27 cellular contexts compared by ENCODE assay signal in the genomic region with DNA sequence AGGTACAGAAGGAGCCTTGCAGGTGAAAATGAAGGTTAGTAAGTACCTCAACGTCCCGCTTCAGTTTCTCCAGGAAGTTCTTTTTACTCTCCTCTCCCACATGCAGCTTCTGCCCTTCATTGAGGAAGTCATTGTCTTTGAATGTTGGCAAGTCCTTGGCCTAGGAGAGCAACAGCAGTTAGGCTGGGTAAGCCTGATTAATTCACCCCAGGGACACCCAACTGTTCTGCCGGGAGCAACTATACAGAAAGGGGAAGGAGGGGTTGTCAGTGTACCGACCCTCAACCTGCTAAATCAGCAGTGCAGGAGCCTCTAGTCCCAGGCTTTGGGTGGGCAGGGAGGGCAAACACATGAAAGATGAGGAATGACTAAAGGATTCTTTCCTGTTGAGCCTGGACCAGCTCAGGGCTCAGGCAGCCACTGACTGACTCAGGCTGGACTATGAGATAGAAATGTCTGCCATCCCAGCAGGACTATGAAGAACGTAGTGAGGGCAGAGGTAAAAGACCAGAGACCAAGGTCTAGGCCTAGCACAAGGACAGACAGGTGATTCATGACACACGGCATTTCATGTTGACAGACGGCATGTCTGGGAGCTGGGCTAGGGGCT. TPM values are rescaled to one million over a fixed set of nuclear protein-coding genes. Genes with fewer than 3 reads are reported as not detected.
"Had no signal": no experiment of that assay in that cellular context is flagged by ENCODE, and none has a peak within 500 bp of the region (broad histone marks: within the 10 kb centered on the region; RNA-seq: fewer than 3 reads in every experiment).

No MANE protein-coding gene starts in this region.

- H3K9me3 Mint-ChIP-seq: activated CD4-positive, alpha-beta memory T cell treated with anti-CD3 and anti-CD28 coated beads, Interleukin-2, amount 10 ng/mL, durations not matched to agents 7 days and 5 days; activated CD4-positive, alpha-beta T cell treated with anti-CD3 and anti-CD28 coated beads, Interleukin-2, amount 10 ng/mL, durations not matched to agents 7 days and 5 days; activated T-cell treated with anti-CD3 and anti-CD28 coated beads, Interleukin-2, amount 50 U/mL, for 24 hours; dendritic cell treated with granulocyte-macrophage colony-stimulating factor and Interleukin-4, amounts not matched to agents 40 ng/mL and 50 ng/mL, for 4 days; endodermal cell; natural killer cell treated with Interleukin-12 subunit alpha and Interleukin-12 subunit beta and Interleukin-15 and Interleukin-18, amount 100 ng/mL, for 72 hours; T-helper 1 cell treated with Interleukin-12 subunit alpha and Interleukin-12 subunit beta and Interleukin-4 antibody, amounts not matched to agents 30 μg/mL and 1 μg/mL, for 36 hours had no signal

- H3K4me1 Mint-ChIP-seq: activated CD4-positive, alpha-beta memory T cell treated with anti-CD3 and anti-CD28 coated beads, Interleukin-2, amount 10 ng/mL, durations not matched to agents 7 days and 5 days; activated CD4-positive, alpha-beta T cell treated with anti-CD3 and anti-CD28 coated beads, Interleukin-2, amount 10 ng/mL, durations not matched to agents 7 days and 5 days; endodermal cell had no signal

- DNase-seq: activated CD4-positive, alpha-beta memory T cell treated with anti-CD3 and anti-CD28 coated beads, Interleukin-2, amount 10 ng/mL, durations not matched to agents 7 days and 5 days; activated CD4-positive, alpha-beta T cell treated with anti-CD3 and anti-CD28 coated beads for 1 hour; activated CD4-positive, alpha-beta T cell treated with anti-CD3 and anti-CD28 coated beads, Interleukin-2, amount 10 ng/mL, durations not matched to agents 7 days and 5 days; activated CD8-positive, alpha-beta memory T cell treated with anti-CD3 and anti-CD28 coated beads, Interleukin-2, amount 50 U/mL, for 48 hours; activated gamma-delta T cell; activated naive CD4-positive, alpha-beta T cell treated with anti-CD3 and anti-CD28 coated beads, Interleukin-2, amount 50 U/mL, for 16 hours; activated T-cell treated with anti-CD3 and anti-CD28 coated beads, Interleukin-2, amount 50 U/mL, for 24 hours; amniotic stem cell; caudate nucleus; endodermal cell; esophagus squamous epithelium; gastrocnemius medialis; glutamatergic neuron; left ventricle myocardium inferior; mucosa of descending colon; ovary; spleen; stimulated activated naive CD4-positive, alpha-beta T cell treated with Interleukin-2 at 50 U/mL for 16 hours; T-helper 9 cell had no signal

- H3K36me3 ChIP-seq: ovary had no signal

- H3K27ac ChIP-seq: esophagus squamous epithelium, gastrocnemius medialis, left ventricle myocardium inferior, ovary, spleen, tibial nerve had no signal

- ATAC-seq: gastrocnemius medialis; mucosa of descending colon; natural killer cell treated with Interleukin-12 subunit alpha and Interleukin-12 subunit beta and Interleukin-15 and Interleukin-18, amount 100 ng/mL, for 72 hours had no signal

- H3K4me1 ChIP-seq: esophagus squamous epithelium, gastrocnemius medialis, left ventricle myocardium inferior, spleen, tibial nerve had no signal

- H3K27ac Mint-ChIP-seq: activated CD4-positive, alpha-beta memory T cell treated with anti-CD3 and anti-CD28 coated beads, Interleukin-2, amount 10 ng/mL, durations not matched to agents 7 days and 5 days; activated CD4-positive, alpha-beta T cell treated with anti-CD3 and anti-CD28 coated beads, Interleukin-2, amount 10 ng/mL, durations not matched to agents 7 days and 5 days; dendritic cell treated with granulocyte-macrophage colony-stimulating factor and Interleukin-4, amounts not matched to agents 40 ng/mL and 50 ng/mL, for 4 days; endodermal cell; natural killer cell treated with Interleukin-12 subunit alpha and Interleukin-12 subunit beta and Interleukin-15 and Interleukin-18, amount 100 ng/mL, for 72 hours; progenitor cell of endocrine pancreas; T-helper 1 cell treated with Interleukin-12 subunit alpha and Interleukin-12 subunit beta and Interleukin-4 antibody, amounts not matched to agents 30 μg/mL and 1 μg/mL, for 36 hours had no signal

- H3K27me3 ChIP-seq: esophagus squamous epithelium, gastrocnemius medialis, ovary, spleen, tibial nerve had no signal

- H3K4me3 Mint-ChIP-seq: activated CD4-positive, alpha-beta memory T cell treated with anti-CD3 and anti-CD28 coated beads, Interleukin-2, amount 10 ng/mL, durations not matched to agents 7 days and 5 days; activated CD4-positive, alpha-beta T cell treated with anti-CD3 and anti-CD28 coated beads, Interleukin-2, amount 10 ng/mL, durations not matched to agents 7 days and 5 days; activated T-cell treated with anti-CD3 and anti-CD28 coated beads, Interleukin-2, amount 50 U/mL, for 24 hours; dendritic cell treated with granulocyte-macrophage colony-stimulating factor and Interleukin-4, amounts not matched to agents 40 ng/mL and 50 ng/mL, for 4 days; endodermal cell; natural killer cell treated with Interleukin-12 subunit alpha and Interleukin-12 subunit beta and Interleukin-15 and Interleukin-18, amount 100 ng/mL, for 72 hours; T-helper 1 cell treated with Interleukin-12 subunit alpha and Interleukin-12 subunit beta and Interleukin-4 antibody, amounts not matched to agents 30 μg/mL and 1 μg/mL, for 36 hours had no signal

- H3K4me3 ChIP-seq: esophagus squamous epithelium, gastrocnemius medialis, left ventricle myocardium inferior, lung, mucosa of descending colon, ovary, spleen, tibial nerve had no signal

- H3K27me3 Mint-ChIP-seq: activated CD4-positive, alpha-beta memory T cell treated with anti-CD3 and anti-CD28 coated beads, Interleukin-2, amount 10 ng/mL, durations not matched to agents 7 days and 5 days; activated CD4-positive, alpha-beta T cell treated with anti-CD3 and anti-CD28 coated beads, Interleukin-2, amount 10 ng/mL, durations not matched to agents 7 days and 5 days; activated T-cell treated with anti-CD3 and anti-CD28 coated beads, Interleukin-2, amount 50 U/mL, for 24 hours; dendritic cell treated with granulocyte-macrophage colony-stimulating factor and Interleukin-4, amounts not matched to agents 40 ng/mL and 50 ng/mL, for 4 days; natural killer cell treated with Interleukin-12 subunit alpha and Interleukin-12 subunit beta and Interleukin-15 and Interleukin-18, amount 100 ng/mL, for 72 hours; progenitor cell of endocrine pancreas had no signal

- H3K9me3 ChIP-seq: esophagus squamous epithelium, gastrocnemius medialis, left ventricle myocardium inferior, mucosa of descending colon, ovary, spleen, tibial nerve had no signal

- FAIRE-seq: islet of Langerhans, TTC549 had no signal

RNA-seq across cellular contexts. Expression of a gene that starts 29.6 kb away (rescaled TPM):
- total RNA-seq: natural killer cell treated with Interleukin-12 subunit alpha and Interleukin-12 subunit beta and Interleukin-15 and Interleukin-18, amount 100 ng/mL, for 72 hours had no signal
